1 cellular context compared by ENCODE assay signal in genomic region chr11:65132988-65133700, GRCh38.
TF ChIP-seq lines count a peak whose summit lies in the region.

No MANE protein-coding gene starts in this region.

TF ChIP-seq in K562, 482 proteins besides CTCF, POLR2A, EP300 and RAD21:
- no peak for TF ChIP-seq NFE2 (IDR thresholded peaks at IDR 0.05; ENCODE audit: low read depth)
- TF ChIP-seq ZNF12 (CRISPR knock-in tag; IDR thresholded peaks at IDR 0.05): no peak
- peak; percentile 4 for TF ChIP-seq PRDM10 (IDR thresholded peaks at IDR 0.05; ENCODE audit: partially characterized antibody)
- peak; percentile 57; the same call in 1 of the 2 replicates for TF ChIP-seq ZBED1 (IDR thresholded peaks at IDR 0.05)
- TF ChIP-seq TARDBP (IDR thresholded peaks at IDR 0.05): peak; percentile 14; the same call in 1 of the 2 replicates
- TF ChIP-seq SPI1 (IDR thresholded peaks at IDR 0.05; ENCODE audit: borderline replicate concordance, low read depth, low read length): peak; percentile 84; the same call in 1 of the 2 replicates
- peak in 1 of 2 experiments; percentile 46; a peak in 1 of 4 replicates for TF ChIP-seq SRF (CRISPR knock-in tag; IDR thresholded peaks at IDR 0.05)
- 0 out of 2 replicates have a peak, but pooled peaks have one; percentile 44 for TF ChIP-seq ETV5 (CRISPR knock-in tag; IDR thresholded peaks at IDR 0.05; ENCODE audit: low read depth)
- TF ChIP-seq RB1 (IDR thresholded peaks at IDR 0.05; ENCODE audit: low read depth): 0 out of 2 replicates have a peak, but pooled peaks have one; percentile 36
- TF ChIP-seq CBFB (CRISPR knock-in tag; IDR thresholded peaks at IDR 0.05): peak; percentile 26; the same call in 1 of the 2 replicates
- 0 out of 2 replicates have a peak, but pooled peaks have one; percentile 4 for TF ChIP-seq NFIC (IDR thresholded peaks at IDR 0.05)
- TF ChIP-seq SIN3A (IDR thresholded peaks at IDR 0.05; ENCODE audit: borderline replicate concordance in 2 of 2, control insufficient read depth in 1 of 2, low read depth in 2 of 2, low read length in 2 of 2): 0 out of 4 replicates have a peak, but pooled peaks of 1 of the 2 experiments have one; percentile 17
- TF ChIP-seq MAZ (CRISPR knock-in tag; conservative IDR thresholded peaks at IDR 0.05 in 1 of 2, IDR thresholded peaks at IDR 0.05 in 1 of 2): peak in 1 of 2 experiments; percentile 47; a peak in 1 of 4 replicates
- TF ChIP-seq ZNF512 (tag; IDR thresholded peaks at IDR 0.05): no peak
- TF ChIP-seq NRF1 (conservative IDR thresholded peaks at IDR 0.05 in 1 of 2, IDR thresholded peaks at IDR 0.05 in 1 of 2): peak; percentile 49 to 54
- TF ChIP-seq CTBP1 (IDR thresholded peaks at IDR 0.05; ENCODE audit: borderline replicate concordance): peak; percentile 17; the same call in 1 of the 2 replicates
- TF ChIP-seq BRCA1 (IDR thresholded peaks at IDR 0.05): no peak
- TF ChIP-seq BRCA1 (CRISPR knock-in tag; IDR thresholded peaks at IDR 0.05): no peak
- TF ChIP-seq TEAD4 (IDR thresholded peaks at IDR 0.05; ENCODE audit: low read length): no peak
- no peak for TF ChIP-seq TEAD4 (CRISPR knock-in tag; IDR thresholded peaks at IDR 0.05; ENCODE audit: borderline replicate concordance)
- TF ChIP-seq ZKSCAN8 (CRISPR knock-in tag; IDR thresholded peaks at IDR 0.05): no peak
- 0 out of 2 replicates have a peak, but pooled peaks have one; percentile 34 for TF ChIP-seq ATF6 (CRISPR knock-in tag; IDR thresholded peaks at IDR 0.05)
- no peak for TF ChIP-seq SLC30A9 (CRISPR knock-in tag; IDR thresholded peaks at IDR 0.05)
- TF ChIP-seq HNRNPL (IDR thresholded peaks at IDR 0.05; ENCODE audit: low read depth, low read length): no peak
- TF ChIP-seq CBX8 (IDR thresholded peaks at IDR 0.05; ENCODE audit: borderline replicate concordance, extremely low read depth, low read depth, low read length, poor library complexity, severe bottlenecking): no peak
- peak; percentile 46; the same call in 1 of the 2 replicates for TF ChIP-seq ZNF740 (CRISPR knock-in tag; IDR thresholded peaks at IDR 0.05)
- TF ChIP-seq ZNF740 (tag; IDR thresholded peaks at IDR 0.05): no peak
- TF ChIP-seq YY1 (IDR thresholded peaks at IDR 0.05; ENCODE audit: borderline replicate concordance in 1 of 3, control insufficient read depth in 1 of 3, extremely low read depth in 1 of 3, insufficient read depth in 3 of 3, insufficient read length in 1 of 3, insufficient replicate concordance in 2 of 3, low read depth in 1 of 3, low read length in 2 of 3): peak in 1 of 3 experiments; percentile 41
TF ChIP-seq in K562: peak in this region for 16.
